ENCODE assay signal across 18 cellular contexts in the genomic region with DNA sequence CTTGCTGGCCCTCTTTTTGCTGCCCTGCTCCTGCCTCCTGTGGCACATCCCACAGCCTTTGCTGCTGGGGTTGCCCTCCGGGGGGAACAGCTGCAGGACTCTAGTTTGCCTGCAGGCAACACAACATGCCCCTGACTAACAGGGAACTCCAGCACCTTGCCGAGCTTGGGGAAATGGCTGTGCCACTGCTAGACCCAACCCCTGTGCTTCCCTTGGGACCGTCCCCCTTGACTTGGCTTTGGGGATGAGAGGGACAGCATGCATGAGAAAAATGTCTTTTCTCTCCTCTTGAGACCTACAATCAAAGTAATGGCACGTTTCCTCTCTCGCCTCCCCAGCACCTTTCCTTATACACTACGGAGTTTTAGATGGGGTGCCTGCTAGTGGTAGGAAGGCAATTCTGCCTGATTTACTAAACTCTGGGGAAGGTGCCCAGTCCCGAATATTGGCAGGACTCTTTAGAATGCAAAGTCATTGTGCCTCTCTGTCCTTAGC. TPM values are rescaled to one million over a fixed set of nuclear protein-coding genes. Genes with fewer than 3 reads are reported as not detected.
DNase-seq lines count a peak whose midpoint lies in the region; ATAC-seq and TF ChIP-seq lines count a peak whose summit lies in the region.
"Had no signal": no experiment of that assay in that cellular context is flagged by ENCODE, and none has a peak within 500 bp of the region (broad histone marks: within the 10 kb centered on the region; RNA-seq: fewer than 3 reads in every experiment).

No MANE protein-coding gene starts in this region.

- no peaks in the 10 kb centered on the region for H3K27me3 ChIP-seq in liver (ENCODE audit: control insufficient read depth in 4 of 4, insufficient read depth in 4 of 4, low read length in 3 of 4)
- H3K27me3 ChIP-seq in CD8-positive, alpha-beta T cell (ENCODE audit: insufficient read depth, low read length) = no peaks in the 10 kb centered on the region
- H3K27me3 ChIP-seq: gastrocnemius medialis, MG63 had no signal

- H3K4me3 ChIP-seq in AG10803 (ENCODE audit: low read length) (no peak overlapping the region), fibroblast of pulmonary artery (replicated peaks; ENCODE audit: low read depth, low read length) (no peak overlapping the region), liver (ENCODE audit: low read depth in 1 of 3, low read length in 3 of 3) (no peak overlapping the region)
- no peak overlapping the region for H3K4me3 ChIP-seq in CD8-positive, alpha-beta T cell (ENCODE audit: low read depth, low read length)
- H3K4me3 ChIP-seq: A549, gastrocnemius medialis, MG63 had no signal

- DNase-seq in AG10803 (ENCODE audit: low read depth) = peak; percentile 19
- DNase-seq in T-helper 17 cell = no peak
- DNase-seq in fibroblast of pulmonary artery (ENCODE audit: low read depth) = no peak
- no peak for DNase-seq in mesothelial cell of epicardium (ENCODE audit: low spot score in 2 of 2, unreplicated experiment in 2 of 2)
- DNase-seq in NCI-H2081 (lab: John Stamatoyannopoulos, UW) = no peak
- DNase-seq in CD8-positive, alpha-beta T cell = no peak
- DNase-seq: activated CD4-positive, CD25-positive, alpha-beta regulatory T cell; activated effector memory CD4-positive, alpha-beta T cell treated with anti-CD3 and anti-CD28 coated beads, Interleukin-2, amount 50 U/mL, for 16 hours; COR-L47; gastrocnemius medialis; GF-D8; MG63; NCI-H2081 treated with DMSO at 0.1 percent for 48 hours; SW 1271 had no signal

- H3K36me3 ChIP-seq in liver (ENCODE audit: control insufficient read depth in 4 of 4, insufficient read depth in 3 of 4, low read depth in 1 of 4, low read length in 3 of 4) = no peaks in the 10 kb centered on the region
- H3K36me3 ChIP-seq in CD8-positive, alpha-beta T cell (ENCODE audit: insufficient read depth, low read length) = no peaks in the 10 kb centered on the region
- H3K36me3 ChIP-seq: gastrocnemius medialis, MG63 had no signal

- H3K4me1 Mint-ChIP-seq in T-helper 17 cell = peaks cover 9% of the 10 kb centered on the region
- no peaks in the 10 kb centered on the region for H3K4me1 Mint-ChIP-seq in mesothelial cell of epicardium
- peaks cover 16% of the 10 kb centered on the region for H3K4me1 Mint-ChIP-seq in CD8-positive, alpha-beta T cell (ENCODE audit: low read depth)

- TF ChIP-seq CTCF in AG10803 (conservative IDR thresholded peaks at IDR 0.05; ENCODE audit: low read length) (peak; percentile 29; the same call in 1 of the 2 replicates), fibroblast of pulmonary artery (IDR thresholded peaks at IDR 0.05; ENCODE audit: low read length, missing control alignments) (peak; percentile 12), liver (IDR thresholded peaks at IDR 0.05; ENCODE audit: low read depth, low read length, missing input control) (no peak), mesothelial cell of epicardium (IDR thresholded peaks at IDR 0.05; ENCODE audit: unreplicated experiment) (no peak)
- no peak for TF ChIP-seq CTCF in CD8-positive, alpha-beta T cell (IDR thresholded peaks at IDR 0.05)

- H3K27ac Mint-ChIP-seq in T-helper 17 cell (peak overlapping the region; percentile 2), mesothelial cell of epicardium (no peak overlapping the region)
- no peak overlapping the region for H3K27ac Mint-ChIP-seq in CD8-positive, alpha-beta T cell

- WGBS in liver = 69% methylated on average over 7 of the region's 7 CpGs

- H3K4me3 Mint-ChIP-seq in T-helper 17 cell (no peak overlapping the region), mesothelial cell of epicardium (no peak overlapping the region)
- H3K4me3 Mint-ChIP-seq in CD8-positive, alpha-beta T cell = no peak overlapping the region

- H3K27ac ChIP-seq in liver (ENCODE audit: low read depth in 1 of 2, low read length in 2 of 2) = no peak overlapping the region
- no peak overlapping the region for H3K27ac ChIP-seq in CD8-positive, alpha-beta T cell (ENCODE audit: low read depth, low read length)
- H3K27ac ChIP-seq: A549, gastrocnemius medialis had no signal

- H3K9me3 ChIP-seq in T-helper 17 cell (ENCODE audit: control insufficient read depth, low read length, poor library complexity, severe bottlenecking) (no peaks in the 10 kb centered on the region), liver (ENCODE audit: control insufficient read depth in 4 of 4, low read length in 3 of 4) (no peaks in the 10 kb centered on the region)
- H3K9me3 ChIP-seq in CD8-positive, alpha-beta T cell (ENCODE audit: low read length) = no peaks in the 10 kb centered on the region
- H3K9me3 ChIP-seq: A549, gastrocnemius medialis, MG63 had no signal

- no peak overlapping the region for H3K9ac ChIP-seq in liver (ENCODE audit: low read depth in 1 of 2, low read length in 2 of 2)

- ATAC-seq in T-helper 17 cell (no peak), GM19395 (IDR thresholded peaks at IDR 0.05; ENCODE audit: unreplicated experiment) (no peak)
- no peak for ATAC-seq in CD8-positive, alpha-beta T cell
- ATAC-seq: A549, Panc1 had no signal

- no peaks in the 10 kb centered on the region for H3K27me3 Mint-ChIP-seq in T-helper 17 cell
- H3K27me3 Mint-ChIP-seq in mesothelial cell of epicardium (ENCODE audit: low read depth) = no peaks in the 10 kb centered on the region
- H3K27me3 Mint-ChIP-seq in CD8-positive, alpha-beta T cell (ENCODE audit: low read depth) = no peaks in the 10 kb centered on the region

- intact Hi-C loops in CD8-positive, alpha-beta T cell (cut with DNase I, micrococcal nuclease) = loop anchor here in 1 of 2 experiments (2.0 kb wide), 1 partner anchor 16 kb away; no protein-coding TSS in a partner anchor

- peaks cover 1 to 22% (median 2%) of the 10 kb centered on the region in 4 donors for H3K4me1 ChIP-seq in liver (ENCODE audit: control insufficient read depth in 4 of 4, insufficient read depth in 4 of 4, low read length in 3 of 4)
- no peaks in the 10 kb centered on the region for H3K4me1 ChIP-seq in CD8-positive, alpha-beta T cell (ENCODE audit: insufficient read depth, low read length)
- H3K4me1 ChIP-seq: A549, gastrocnemius medialis had no signal

- TF ChIP-seq RAD21 in liver (IDR thresholded peaks at IDR 0.05) = peak; percentile 31 to 66

- H3K9me3 Mint-ChIP-seq in mesothelial cell of epicardium = peaks cover 4% of the 10 kb centered on the region
- no peaks in the 10 kb centered on the region for H3K9me3 Mint-ChIP-seq in CD8-positive, alpha-beta T cell

- H3K36me3 Mint-ChIP-seq in T-helper 17 cell (ENCODE audit: low read depth) (no peaks in the 10 kb centered on the region), mesothelial cell of epicardium (no peaks in the 10 kb centered on the region)
- no peaks in the 10 kb centered on the region for H3K36me3 Mint-ChIP-seq in CD8-positive, alpha-beta T cell

- CTCF ChIA-PET in CD8-positive, alpha-beta T cell (lab: Charles Lee) = interaction anchor here (1.5 kb wide), 1 partner anchor 12 kb away, joined by 4 read pairs; no protein-coding TSS in a partner anchor

- POLR2A ChIA-PET in CD8-positive, alpha-beta T cell (lab: Charles Lee) = interaction anchor here (1.3 kb wide), 1 partner anchor 12 kb away, joined by 4 read pairs; a partner anchor contains a TSS

TF ChIP-seq in liver, 16 proteins besides CTCF, POLR2A, EP300 and RAD21 (continues in another document):
- TF ChIP-seq TAF1 (conservative IDR thresholded peaks at IDR 0.05) (no peak), HNF4G (IDR thresholded peaks at IDR 0.05) (no peak), SP1 (IDR thresholded peaks at IDR 0.05) (no peak), GABPA (IDR thresholded peaks at IDR 0.05 in 1 of 2, conservative IDR thresholded peaks at IDR 0.05 in 1 of 2) (no peak), FOXA1 (IDR thresholded peaks at IDR 0.05) (no peak), JUND (IDR thresholded peaks at IDR 0.05) (no peak), NR2F2 (IDR thresholded peaks at IDR 0.05) (no peak)
- TF ChIP-seq, protein P1, sequence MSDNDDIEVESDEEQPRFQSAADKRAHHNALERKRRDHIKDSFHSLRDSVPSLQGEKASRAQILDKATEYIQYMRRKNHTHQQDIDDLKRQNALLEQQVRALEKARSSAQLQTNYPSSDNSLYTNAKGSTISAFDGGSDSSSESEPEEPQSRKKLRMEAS (IDR thresholded peaks at IDR 0.05) = no peak
- TF ChIP-seq, protein P2, sequence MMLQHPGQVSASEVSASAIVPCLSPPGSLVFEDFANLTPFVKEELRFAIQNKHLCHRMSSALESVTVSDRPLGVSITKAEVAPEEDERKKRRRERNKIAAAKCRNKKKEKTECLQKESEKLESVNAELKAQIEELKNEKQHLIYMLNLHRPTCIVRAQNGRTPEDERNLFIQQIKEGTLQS (IDR thresholded peaks at IDR 0.05) = no peak
- TF ChIP-seq, protein P3, sequence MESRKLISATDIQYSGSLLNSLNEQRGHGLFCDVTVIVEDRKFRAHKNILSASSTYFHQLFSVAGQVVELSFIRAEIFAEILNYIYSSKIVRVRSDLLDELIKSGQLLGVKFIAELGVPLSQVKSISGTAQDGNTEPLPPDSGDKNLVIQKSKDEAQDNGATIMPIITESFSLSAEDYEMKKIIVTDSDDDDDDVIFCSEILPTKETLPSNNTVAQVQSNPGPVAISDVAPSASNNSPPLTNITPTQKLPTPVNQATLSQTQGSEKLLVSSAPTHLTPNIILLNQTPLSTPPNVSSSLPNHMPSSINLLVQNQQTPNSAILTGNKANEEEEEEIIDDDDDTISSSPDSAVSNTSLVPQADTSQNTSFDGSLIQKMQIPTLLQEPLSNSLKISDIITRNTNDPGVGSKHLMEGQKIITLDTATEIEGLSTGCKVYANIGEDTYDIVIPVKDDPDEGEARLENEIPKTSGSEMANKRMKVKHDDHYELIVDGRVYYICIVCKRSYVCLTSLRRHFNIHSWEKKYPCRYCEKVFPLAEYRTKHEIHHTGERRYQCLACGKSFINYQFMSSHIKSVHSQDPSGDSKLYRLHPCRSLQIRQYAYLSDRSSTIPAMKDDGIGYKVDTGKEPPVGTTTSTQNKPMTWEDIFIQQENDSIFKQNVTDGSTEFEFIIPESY (IDR thresholded peaks at IDR 0.05) = no peak

RNA-seq across cellular contexts. Expression of a gene that starts 12.4 kb away (rescaled TPM):
- total RNA-seq in T-helper 17 cell = 10 to 100 TPM; 21.5 to 23.0 TPM
- total RNA-seq in liver = 10 to 100 TPM; 16.9 to 50.3 TPM
- polyA plus RNA-seq in liver = 1 to 10 TPM; 7.1 to 8.0 TPM
- total RNA-seq in mesothelial cell of epicardium = 19.5 to 20.8 TPM (median 20.0 TPM) in 3 replicates
- 10 to 100 TPM; 16.3 to 16.5 TPM for total RNA-seq in CD8-positive, alpha-beta T cell

Comparison
In these comparisons a context has a peak if more than half of its experiments do, and no peak if none do; other contexts are left out.
1. CTCF ChIP-seq: peak in AG10803 (single experiment) and fibroblast of pulmonary artery (single experiment); none in liver (single experiment), mesothelial cell of epicardium (single experiment) and CD8-positive, alpha-beta T cell (single experiment).